ENCODE assay signal across 8 cellular contexts in genomic region chr6:46042355-46042999, GRCh38. TPM values are rescaled to one million over a fixed set of nuclear protein-coding genes. Genes with fewer than 3 reads are reported as not detected.
A peak's percentile ranks its signal among the peaks of the same experiment; 100 is the strongest.
DNase-seq lines count a peak whose midpoint lies in the region; ATAC-seq, FAIRE-seq and TF ChIP-seq lines count a peak whose summit lies in the region.

No MANE protein-coding gene starts in this region.

- ATAC-seq in DND-41 (ENCODE audit: insufficient read depth, low read depth) = peak; percentile 70; the same call in 1 of the 3 replicates
- peak; percentile 86 for ATAC-seq in HG03469 (IDR thresholded peaks at IDR 0.05; ENCODE audit: unreplicated experiment)
- ATAC-seq in effector memory CD8-positive, alpha-beta T cell (replicated peaks) = peak; percentile 72
- no peak for ATAC-seq in HG03196 (IDR thresholded peaks at IDR 0.05; ENCODE audit: unreplicated experiment)
- no peak for ATAC-seq in HG03571 (IDR thresholded peaks at IDR 0.05; ENCODE audit: unreplicated experiment)

- no peaks in the 10 kb centered on the region for H3K79me2 ChIP-seq in DND-41 (ENCODE audit: insufficient read depth, low read length)
- H3K79me2 ChIP-seq in OCI-LY1 (ENCODE audit: insufficient read depth, low read length) = no peaks in the 10 kb centered on the region

- H3K27me3 Mint-ChIP-seq in effector memory CD8-positive, alpha-beta T cell = peaks cover 0 to 10% of the 10 kb centered on the region in 2 donors
- no peaks in the 10 kb centered on the region for H3K27me3 Mint-ChIP-seq in mesothelial cell of epicardium (ENCODE audit: low read depth)

- no peak overlapping the region for H3K4me3 ChIP-seq in DND-41 (ENCODE audit: low read depth in 1 of 2, low read length in 2 of 2)
- H3K4me3 ChIP-seq in OCI-LY1 (ENCODE audit: low read depth, low read length, poor library complexity, severe bottlenecking) = no peak overlapping the region

- no peak overlapping the region for H3K4me3 Mint-ChIP-seq in effector memory CD8-positive, alpha-beta T cell
- H3K4me3 Mint-ChIP-seq in mesothelial cell of epicardium = no peak overlapping the region

- H2AFZ ChIP-seq in DND-41 (ENCODE audit: low read depth, low read length) (no peak overlapping the region), OCI-LY1 (ENCODE audit: low read length) (no peak overlapping the region)

- no peak overlapping the region for H3K27ac ChIP-seq in DND-41 (ENCODE audit: low read length)
- H3K27ac ChIP-seq in OCI-LY1 (ENCODE audit: low read depth, low read length, poor library complexity, severe bottlenecking) = no peak overlapping the region

- TF ChIP-seq CTCF in DND-41 (IDR thresholded peaks at IDR 0.05; ENCODE audit: borderline replicate concordance, extremely low read depth, low read length, poor library complexity, severe bottlenecking) (peak; percentile 66), OCI-LY1 (IDR thresholded peaks at IDR 0.05; ENCODE audit: low read length) (peak; percentile 66), mesothelial cell of epicardium (IDR thresholded peaks at IDR 0.05; ENCODE audit: unreplicated experiment) (peak; percentile 53)

- no peaks in the 10 kb centered on the region for H3K9me2 ChIP-seq in OCI-LY1 (ENCODE audit: low read depth, low read length)

- H3F3A ChIP-seq in OCI-LY1 (ENCODE audit: insufficient read depth, low read length) = no peaks in the 10 kb centered on the region

- H3K9me3 Mint-ChIP-seq in effector memory CD8-positive, alpha-beta T cell = no peaks in the 10 kb centered on the region
- H3K9me3 Mint-ChIP-seq in mesothelial cell of epicardium = no peaks in the 10 kb centered on the region

- no peaks in the 10 kb centered on the region for H3K36me3 Mint-ChIP-seq in effector memory CD8-positive, alpha-beta T cell (ENCODE audit: insufficient read depth)
- no peaks in the 10 kb centered on the region for H3K36me3 Mint-ChIP-seq in mesothelial cell of epicardium

- H3K4me1 Mint-ChIP-seq in effector memory CD8-positive, alpha-beta T cell (ENCODE audit: low read depth in 2 of 2) = no peaks in the 10 kb centered on the region
- H3K4me1 Mint-ChIP-seq in mesothelial cell of epicardium = peaks cover 14% of the 10 kb centered on the region

- FAIRE-seq in GM19239 (lab: Jason Lieb, UNC) = peak; percentile 68

- no peak overlapping the region for H3K27ac Mint-ChIP-seq in effector memory CD8-positive, alpha-beta T cell
- H3K27ac Mint-ChIP-seq in mesothelial cell of epicardium = no peak overlapping the region

- H3K4me2 ChIP-seq in DND-41 (ENCODE audit: insufficient read depth, low read length) (no peak overlapping the region), OCI-LY1 (ENCODE audit: low read length) (no peak overlapping the region)

- H3K4me1 ChIP-seq in DND-41 (ENCODE audit: insufficient read depth, low read length) = no peaks in the 10 kb centered on the region
- no peaks in the 10 kb centered on the region for H3K4me1 ChIP-seq in OCI-LY1 (ENCODE audit: insufficient read depth, low read length, severe bottlenecking)

- H3K27me3 ChIP-seq in DND-41 (ENCODE audit: insufficient read depth, low read length, poor library complexity) (peaks cover 11% of the 10 kb centered on the region), OCI-LY1 (ENCODE audit: insufficient read depth, low read length) (no peaks in the 10 kb centered on the region)

- H4K20me1 ChIP-seq in DND-41 (ENCODE audit: insufficient read depth, low read length) (no peaks in the 10 kb centered on the region), OCI-LY1 (ENCODE audit: insufficient read depth, low read length) (no peaks in the 10 kb centered on the region)

- H3K9me3 ChIP-seq in DND-41 (ENCODE audit: insufficient read depth, low read length, severe bottlenecking) (no peaks in the 10 kb centered on the region), OCI-LY1 (ENCODE audit: low read length) (no peaks in the 10 kb centered on the region)

- peak; percentile 6 for DNase-seq in DND-41
- DNase-seq in GM19239 (ENCODE audit: insufficient read length, low spot score) = peak; percentile 40
- DNase-seq in effector memory CD8-positive, alpha-beta T cell = peak in 2 of 3 experiments; percentile 4 to 13
- no peak for DNase-seq in mesothelial cell of epicardium (ENCODE audit: low spot score in 2 of 2, unreplicated experiment in 2 of 2)

- H3K36me3 ChIP-seq in DND-41 (ENCODE audit: insufficient read depth, low read length) (no peaks in the 10 kb centered on the region), OCI-LY1 (ENCODE audit: insufficient read depth, low read length) (no peaks in the 10 kb centered on the region)

- H3K9ac ChIP-seq in DND-41 (ENCODE audit: low read depth, low read length) (no peak overlapping the region), OCI-LY1 (ENCODE audit: low read length) (no peak overlapping the region)

RNA-seq across cellular contexts. Expression of gene CLIC5, which starts 26.8 kb away (rescaled TPM):
- total RNA-seq in mesothelial cell of epicardium = 1.8 to 2.4 TPM (median 2.1 TPM) in 3 replicates

Comparison
In these comparisons a context has a peak if more than half of its experiments do, and no peak if none do; other contexts are left out.
1. ATAC-seq: peak in DND-41 (single experiment), HG03469 (single experiment) and effector memory CD8-positive, alpha-beta T cell (single experiment); none in HG03196 (single experiment) and HG03571 (single experiment).
2. DNase-seq: peak in DND-41 (single experiment), GM19239 (single experiment) and effector memory CD8-positive, alpha-beta T cell (2 of 3); none in mesothelial cell of epicardium (0 of 2).
3. Peak in every context shown above with its lines, with median percentiles within 50 percentile points of each other: CTCF ChIP-seq.